In the genomic region with DNA sequence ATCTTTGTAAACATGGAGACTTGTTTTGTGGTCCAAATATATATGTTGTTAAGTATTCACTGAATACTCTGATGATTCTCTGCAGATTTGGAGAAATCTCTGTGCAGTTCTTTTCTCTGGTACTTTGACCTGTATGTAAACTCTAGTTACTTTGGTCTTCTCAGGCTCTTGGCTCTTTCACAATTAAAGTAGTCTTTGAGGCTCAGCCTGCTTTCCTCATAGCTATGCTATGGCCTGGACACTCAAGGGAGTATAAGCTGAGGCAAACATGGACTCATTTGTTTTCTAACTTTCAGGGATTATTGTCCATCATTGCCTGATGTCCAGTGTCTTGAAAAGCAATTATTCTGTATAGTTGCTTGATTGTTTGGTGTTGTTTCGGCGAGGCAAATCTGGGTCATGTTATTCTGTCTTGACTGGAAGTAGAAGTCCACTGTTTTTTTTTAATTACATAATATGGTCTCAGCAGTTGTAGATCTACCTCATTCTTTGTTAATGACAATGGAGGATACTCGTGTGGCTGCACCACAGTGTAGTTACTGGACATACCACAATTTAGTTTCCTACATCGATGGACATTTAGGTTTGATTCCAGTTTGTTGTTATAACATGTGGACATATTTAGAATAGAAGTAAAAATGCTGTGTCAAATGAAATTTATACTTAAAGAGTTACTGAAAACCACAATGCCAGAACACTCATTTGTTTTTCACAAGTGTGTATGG, we compare ENCODE assay signal across 1 cellular context.
TF ChIP-seq lines count a peak whose summit lies in the region.

No MANE protein-coding gene starts in this region.

TF ChIP-seq in IMR-90, 13 proteins besides CTCF, POLR2A, EP300 and RAD21:
- no peak for TF ChIP-seq MAFK (IDR thresholded peaks at IDR 0.05; ENCODE audit: low read depth, low read length)
- TF ChIP-seq NFE2L2 (IDR thresholded peaks at IDR 0.05; ENCODE audit: low read depth, low read length): no peak
- no peak for TF ChIP-seq RFX5 (IDR thresholded peaks at IDR 0.05; ENCODE audit: low read depth, low read length)
- no peak for TF ChIP-seq SMC3 (IDR thresholded peaks at IDR 0.05; ENCODE audit: low read depth, low read length)
- TF ChIP-seq MXI1 (IDR thresholded peaks at IDR 0.05; ENCODE audit: borderline replicate concordance, low read depth, low read length): no peak
- TF ChIP-seq, protein P1, sequence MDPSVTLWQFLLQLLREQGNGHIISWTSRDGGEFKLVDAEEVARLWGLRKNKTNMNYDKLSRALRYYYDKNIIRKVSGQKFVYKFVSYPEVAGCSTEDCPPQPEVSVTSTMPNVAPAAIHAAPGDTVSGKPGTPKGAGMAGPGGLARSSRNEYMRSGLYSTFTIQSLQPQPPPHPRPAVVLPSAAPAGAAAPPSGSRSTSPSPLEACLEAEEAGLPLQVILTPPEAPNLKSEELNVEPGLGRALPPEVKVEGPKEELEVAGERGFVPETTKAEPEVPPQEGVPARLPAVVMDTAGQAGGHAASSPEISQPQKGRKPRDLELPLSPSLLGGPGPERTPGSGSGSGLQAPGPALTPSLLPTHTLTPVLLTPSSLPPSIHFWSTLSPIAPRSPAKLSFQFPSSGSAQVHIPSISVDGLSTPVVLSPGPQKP (IDR thresholded peaks at IDR 0.05; ENCODE audit: borderline replicate concordance, low read depth, low read length): no peak
- no peak for TF ChIP-seq FOS (IDR thresholded peaks at IDR 0.05; ENCODE audit: low read depth, low read length)
- no peak for TF ChIP-seq CHD1 (IDR thresholded peaks at IDR 0.05; ENCODE audit: low read depth, low read length)
- TF ChIP-seq BHLHE40 (IDR thresholded peaks at IDR 0.05; ENCODE audit: low read depth, low read length): no peak
- TF ChIP-seq MAZ (IDR thresholded peaks at IDR 0.05; ENCODE audit: borderline replicate concordance, low read depth, low read length): no peak
- TF ChIP-seq RCOR1 (IDR thresholded peaks at IDR 0.05; ENCODE audit: insufficient replicate concordance, low read length): no peak
- TF ChIP-seq, protein P2, sequence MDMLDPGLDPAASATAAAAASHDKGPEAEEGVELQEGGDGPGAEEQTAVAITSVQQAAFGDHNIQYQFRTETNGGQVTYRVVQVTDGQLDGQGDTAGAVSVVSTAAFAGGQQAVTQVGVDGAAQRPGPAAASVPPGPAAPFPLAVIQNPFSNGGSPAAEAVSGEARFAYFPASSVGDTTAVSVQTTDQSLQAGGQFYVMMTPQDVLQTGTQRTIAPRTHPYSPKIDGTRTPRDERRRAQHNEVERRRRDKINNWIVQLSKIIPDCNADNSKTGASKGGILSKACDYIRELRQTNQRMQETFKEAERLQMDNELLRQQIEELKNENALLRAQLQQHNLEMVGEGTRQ (IDR thresholded peaks at IDR 0.05; ENCODE audit: low read depth, low read length): no peak
- no peak for TF ChIP-seq CEBPB (IDR thresholded peaks at IDR 0.05; ENCODE audit: low read depth, low read length)
